26 cellular contexts compared by ENCODE assay signal in genomic region chr5:132270706-132271105, GRCh38. TPM values are rescaled to one million over a fixed set of nuclear protein-coding genes. Genes with fewer than 3 reads are reported as not detected.
DNase-seq lines count a peak whose midpoint lies in the region; ATAC-seq and TF ChIP-seq lines count a peak whose summit lies in the region.
"Had no signal": no experiment of that assay in that cellular context is flagged by ENCODE, and none has a peak within 500 bp of the region (broad histone marks: within the 10 kb centered on the region; RNA-seq: fewer than 3 reads in every experiment).

No MANE protein-coding gene starts in this region.

- intact Hi-C loops in right cardiac atrium (cut with DNase I) (no loop called here), cardiac septum (cut with DNase I) (loop anchor here (5.0 kb wide), 1 partner anchor 232 kb away; no protein-coding TSS in a partner anchor), aorta (cut with DNase I) (loop anchor here in 1 of 2 donors (5.0 kb wide), 1 partner anchor 97 kb away; the partner anchor contains the start of gene SLC22A5), esophagus squamous epithelium (cut with DNase I) (no loop called here)

- H3K27me3 ChIP-seq in right cardiac atrium (ENCODE audit: control insufficient read depth, insufficient read depth) (no peaks in the 10 kb centered on the region), osteoblast (ENCODE audit: insufficient read depth, low read length) (no peaks in the 10 kb centered on the region), aorta (ENCODE audit: control insufficient read depth in 1 of 2, insufficient read depth in 2 of 2, low read length in 1 of 2) (no peaks in the 10 kb centered on the region), esophagus squamous epithelium (no peaks in the 10 kb centered on the region)
- H3K27me3 ChIP-seq: SJCRH30, transverse colon had no signal

- peaks cover 20% of the 10 kb centered on the region for H3K4me1 Mint-ChIP-seq in chondrocyte (ENCODE audit: low read depth)

- DNase-seq in right cardiac atrium (peak in 2 of 3 donors; percentile 7 to 44), cardiac septum (ENCODE audit: low spot score) (no peak), chondrocyte (ENCODE audit: low spot score) (no peak), osteoblast (ENCODE audit: insufficient read length, low spot score, missing footprints) (peak; percentile 41), aorta (peak; percentile 34 to 53), AG08396 (ENCODE audit: low spot score) (no peak), kidney glomerular epithelial cell (lab: John Stamatoyannopoulos, UW) (no peak), esophagus squamous epithelium (lab: John Stamatoyannopoulos, UW) (no peak)
- DNase-seq: activated CD4-positive, alpha-beta T cell treated with anti-CD3 and anti-CD28 coated beads for 48 hours; activated naive CD8-positive, alpha-beta T cell treated with anti-CD3 and anti-CD28 coated beads for 36 hours; Calu3; EL; IMR-90; left lung; midbrain; NCI-H1092 treated with DMSO at 0.1 percent for 48 hours; NCI-H2081; NCI-H345; SJCRH30; stimulated activated CD4-positive, alpha-beta T cell treated with anti-CD3 and anti-CD28 coated beads, Interleukin-4, amount 100 ng/mL, for 4 hours; transverse colon had no signal

- no peak overlapping the region for H3K4me2 ChIP-seq in osteoblast (ENCODE audit: insufficient read depth, low read length)
- H3K4me2 ChIP-seq: A549 had no signal

- H2AFZ ChIP-seq in osteoblast (ENCODE audit: low read length) = no peak overlapping the region

- no peak overlapping the region for H3K4me3 Mint-ChIP-seq in chondrocyte (ENCODE audit: unreplicated experiment)
- H3K4me3 Mint-ChIP-seq: activated naive CD8-positive, alpha-beta T cell treated with anti-CD3 and anti-CD28 coated beads for 36 hours; activated T-helper 17 cell treated with anti-CD3 and anti-CD28 coated beads, Interleukin-2, amount 50 U/mL, for 72 hours had no signal

- H3K36me3 ChIP-seq in osteoblast (ENCODE audit: insufficient read depth, low read length) (peaks cover 83% of the 10 kb centered on the region), aorta (ENCODE audit: control insufficient read depth in 1 of 2, insufficient read depth in 2 of 2, low read length in 1 of 2) (no peaks in the 10 kb centered on the region), esophagus squamous epithelium (peaks cover 13 to 71% (median 20%) of the 10 kb centered on the region in 3 donors)
- H3K36me3 ChIP-seq: left lung, transverse colon had no signal

- no peak overlapping the region for H3K4me3 ChIP-seq in right cardiac atrium (ENCODE audit: low read length)
- H3K4me3 ChIP-seq in osteoblast (ENCODE audit: insufficient read depth, low read length) = no peak overlapping the region
- H3K4me3 ChIP-seq in aorta (ENCODE audit: low read length in 2 of 2) = no peak overlapping the region
- no peak overlapping the region for H3K4me3 ChIP-seq in esophagus squamous epithelium
- H3K4me3 ChIP-seq: A549, SJCRH30, transverse colon had no signal

- no peaks in the 10 kb centered on the region for H3K27me3 Mint-ChIP-seq in chondrocyte (ENCODE audit: low read depth)

- peaks cover 30% of the 10 kb centered on the region for H3K36me3 Mint-ChIP-seq in chondrocyte (ENCODE audit: low read depth)
- H3K36me3 Mint-ChIP-seq: activated naive CD8-positive, alpha-beta T cell treated with anti-CD3 and anti-CD28 coated beads for 36 hours; T-cell had no signal

- H3K4me1 ChIP-seq in right cardiac atrium (ENCODE audit: control insufficient read depth, insufficient read depth, low read length) (peaks cover 4% of the 10 kb centered on the region), osteoblast (ENCODE audit: insufficient read depth, low read length) (peaks cover 17% of the 10 kb centered on the region), aorta (ENCODE audit: control insufficient read depth in 1 of 2, insufficient read depth in 2 of 2, low read length in 2 of 2) (no peaks in the 10 kb centered on the region), esophagus squamous epithelium (peaks cover 0 to 66% (median 20%) of the 10 kb centered on the region in 3 donors)

- TF ChIP-seq POLR2A in esophagus squamous epithelium (IDR thresholded peaks at IDR 0.05) = no peak

- WGBS in right cardiac atrium = 90% methylated on average over 6 of the region's 6 CpGs
- 72 to 85% methylated on average over 6 of the region's 6 CpGs for WGBS in aorta, 2 donors
- WGBS in esophagus squamous epithelium, 2 donors = 90 to 93% methylated on average over 2 to 4 of the region's 6 CpGs

- ATAC-seq in right cardiac atrium (no peak), aorta (ENCODE audit: low FRiP score) (no peak)
- ATAC-seq: A549; activated T-helper 17 cell treated with anti-CD3 and anti-CD28 coated beads, Interleukin-2, amount 50 U/mL, for 72 hours had no signal

- H3K9me3 ChIP-seq in right cardiac atrium (ENCODE audit: control insufficient read depth, low read length) = no peaks in the 10 kb centered on the region
- no peaks in the 10 kb centered on the region for H3K9me3 ChIP-seq in osteoblast (ENCODE audit: low read depth, low read length)
- no peaks in the 10 kb centered on the region for H3K9me3 ChIP-seq in aorta (ENCODE audit: control insufficient read depth, low read length)
- no peaks in the 10 kb centered on the region for H3K9me3 ChIP-seq in esophagus squamous epithelium
- H3K9me3 ChIP-seq: A549, left lung, SJCRH30, transverse colon had no signal

- peak overlapping the region; percentile 49 for H3K27ac Mint-ChIP-seq in chondrocyte (ENCODE audit: unreplicated experiment)
- H3K27ac Mint-ChIP-seq: activated naive CD8-positive, alpha-beta T cell treated with anti-CD3 and anti-CD28 coated beads for 36 hours; activated T-helper 17 cell treated with anti-CD3 and anti-CD28 coated beads, Interleukin-2, amount 50 U/mL, for 72 hours; T-cell had no signal

- H3K27ac ChIP-seq in right cardiac atrium (ENCODE audit: low read length) (no peak overlapping the region), osteoblast (ENCODE audit: low read depth, low read length) (no peak overlapping the region), aorta (ENCODE audit: low read depth in 1 of 2, low read length in 2 of 2) (no peak overlapping the region), esophagus squamous epithelium (no peak overlapping the region)
- H3K27ac ChIP-seq: left lung, SJCRH30 had no signal

- H3K9me3 Mint-ChIP-seq in chondrocyte (ENCODE audit: low read depth) = no peaks in the 10 kb centered on the region
- H3K9me3 Mint-ChIP-seq: activated naive CD8-positive, alpha-beta T cell treated with anti-CD3 and anti-CD28 coated beads for 36 hours; activated T-helper 17 cell treated with anti-CD3 and anti-CD28 coated beads, Interleukin-2, amount 50 U/mL, for 72 hours; stimulated activated naive CD8-positive, alpha-beta T cell treated with anti-CD3 and anti-CD28 coated beads, Interleukin-15, amount 100 ng/mL, for 72 hours; T-cell had no signal

- H4K20me1 ChIP-seq in osteoblast (ENCODE audit: insufficient read depth, low read length) = peaks cover 67% of the 10 kb centered on the region

- peaks cover 27% of the 10 kb centered on the region for H3K79me2 ChIP-seq in osteoblast (ENCODE audit: insufficient read depth, low read length)

- no peak for TF ChIP-seq CTCF in chondrocyte (IDR thresholded peaks at IDR 0.05)
- TF ChIP-seq CTCF in osteoblast (IDR thresholded peaks at IDR 0.05; ENCODE audit: extremely low read depth, low read depth, low read length) = no peak
- TF ChIP-seq CTCF in esophagus squamous epithelium (IDR thresholded peaks at IDR 0.05) = no peak

RNA-seq across cellular contexts. Expression of gene PDLIM4, which starts 13.2 kb away (rescaled TPM):
- 100 to 1,000 TPM in 1 of 4 donors, 10 to 100 TPM in 3; 47.8 to 113 (median 54.3) TPM for total RNA-seq in right cardiac atrium
- 35.0 TPM for polyA plus RNA-seq in right cardiac atrium
- 8.8 TPM for total RNA-seq in cardiac septum
- total RNA-seq in chondrocyte = 55.1 to 97.8 TPM (median 59.2 TPM) in 3 replicates
- 47.7 and 67.7 TPM in 2 replicates for total RNA-seq in osteoblast
- 10 to 100 TPM; 51.5 to 70.9 TPM for total RNA-seq in aorta
- 10 to 100 TPM; 12.8 to 23.3 TPM for polyA plus RNA-seq in aorta
- total RNA-seq in esophagus squamous epithelium = 10 to 100 TPM; 16.5 to 79.2 (median 47.7) TPM
- total RNA-seq: activated T-helper 17 cell treated with anti-CD3 and anti-CD28 coated beads, Interleukin-2, amount 50 U/mL, for 72 hours; T-cell had no signal
- polyA plus RNA-seq: neural cell had no signal

RNA-seq across cellular contexts. Expression of gene SLC22A4, which starts 23.5 kb away (rescaled TPM):
- 1 to 10 TPM; 1.9 to 6.5 (median 2.4) TPM for total RNA-seq in right cardiac atrium
- polyA plus RNA-seq in right cardiac atrium = 0.86 TPM
- 2.2 TPM for total RNA-seq in cardiac septum
- total RNA-seq in chondrocyte = 4.2 to 5.4 TPM (median 4.8 TPM) in 3 replicates
- total RNA-seq in osteoblast = 2.9 and 3.8 TPM in 2 replicates
- total RNA-seq in aorta = 1 to 10 TPM; 4.6 to 5.5 TPM
- polyA plus RNA-seq in aorta = 1 to 10 TPM; 1.3 to 1.7 TPM
- total RNA-seq in esophagus squamous epithelium = under 1 TPM in 3 of 4 donors, not detected in 1; 0.11 to 0.79 (median 0.38) TPM

RNA-seq across cellular contexts. Expression of gene P4HA2, which starts 43.1 kb away (rescaled TPM):
- 100 to 1,000 TPM in 1 of 4 donors, 10 to 100 TPM in 3; 58.9 to 103 (median 71.8) TPM for total RNA-seq in right cardiac atrium
- 51.9 TPM for polyA plus RNA-seq in right cardiac atrium
- total RNA-seq in cardiac septum = 50.5 TPM
- total RNA-seq in chondrocyte = 261 to 304 TPM (median 302 TPM) in 3 replicates
- 155 and 186 TPM in 2 replicates for total RNA-seq in osteoblast
- 10 to 100 TPM; 39.8 to 68.1 TPM for total RNA-seq in aorta
- polyA plus RNA-seq in aorta = 10 to 100 TPM; 19.2 to 29.5 TPM
- total RNA-seq in esophagus squamous epithelium = 10 to 100 TPM; 14.7 to 22.2 (median 16.7) TPM

Comparison
In these comparisons a context has a peak if more than half of its experiments do, and no peak if none do; other contexts are left out.
1. DNase-seq: peak in right cardiac atrium (2 of 3), osteoblast (single experiment) and aorta (2 of 2); none in cardiac septum (single experiment), chondrocyte (single experiment), AG08396 (single experiment), kidney glomerular epithelial cell (single experiment) and esophagus squamous epithelium (single experiment).